ENCODE assay signal across 8 cellular contexts in genomic region chr7:112450807-112451661, GRCh38. TPM values are rescaled to one million over a fixed set of nuclear protein-coding genes. Genes with fewer than 3 reads are reported as not detected.
A peak's percentile ranks its signal among the peaks of the same experiment; 100 is the strongest.
DNase-seq lines count a peak whose midpoint lies in the region; ATAC-seq and TF ChIP-seq lines count a peak whose summit lies in the region.

No MANE protein-coding gene starts in this region.

- H3K27me3 Mint-ChIP-seq in dendritic cell treated with granulocyte-macrophage colony-stimulating factor and Interleukin-4, amounts not matched to agents 40 ng/mL and 50 ng/mL, for 4 days: no peaks in the 10 kb centered on the region

- peak overlapping the region; percentile 93 for H3K4me3 Mint-ChIP-seq in dendritic cell treated with granulocyte-macrophage colony-stimulating factor and Interleukin-4, amounts not matched to agents 40 ng/mL and 50 ng/mL, for 4 days

- no peak for TF ChIP-seq CTCF in C4-2B (conservative IDR thresholded peaks at IDR 0.05)

- intact Hi-C loops in dendritic cell treated with granulocyte-macrophage colony-stimulating factor and Interleukin-4, amounts not matched to agents 40 ng/mL and 50 ng/mL, for 4 days (cut with micrococcal nuclease): loop anchor here (2.0 to 10.0 kb wide), 4 partner anchors 58 to 664 kb away; partner anchors contain the start of genes DOCK4, SMIM30 and ZNF277

- H3K27ac ChIP-seq in C4-2B: peak overlapping the region; percentile 87

- DNase-seq in NCI-H748 (lab: John Stamatoyannopoulos, UW; ENCODE audit: unreplicated experiment) (peak; percentile 98), left lobe of liver (ENCODE audit: low spot score) (peak; percentile 97)
- DNase-seq in activated CD4-positive, alpha-beta T cell treated with anti-CD3 and anti-CD28 coated beads, Interleukin-2, amount 50 U/mL, for 4 hours: peak; percentile 76 to 80
- peak; percentile 88 for DNase-seq in stimulated activated CD4-positive, alpha-beta T cell treated with anti-CD3 and anti-CD28 coated beads, Interleukin-1b, Interleukin-23, amount 100 ng/mL, for 48 hours

- H3K4me1 Mint-ChIP-seq in dendritic cell treated with granulocyte-macrophage colony-stimulating factor and Interleukin-4, amounts not matched to agents 40 ng/mL and 50 ng/mL, for 4 days (ENCODE audit: low read depth): peaks cover 38% of the 10 kb centered on the region

- H3K36me3 Mint-ChIP-seq in dendritic cell treated with granulocyte-macrophage colony-stimulating factor and Interleukin-4, amounts not matched to agents 40 ng/mL and 50 ng/mL, for 4 days (ENCODE audit: low read depth): peaks cover 26% of the 10 kb centered on the region

- peak; percentile 77 for ATAC-seq in GM19438 (IDR thresholded peaks at IDR 0.05; ENCODE audit: low read depth, unreplicated experiment)
- peak; percentile 77 for ATAC-seq in HG03565 (IDR thresholded peaks at IDR 0.05; ENCODE audit: unreplicated experiment)
- ATAC-seq in left lobe of liver: peak; percentile 82

- H3K9me3 Mint-ChIP-seq in dendritic cell treated with granulocyte-macrophage colony-stimulating factor and Interleukin-4, amounts not matched to agents 40 ng/mL and 50 ng/mL, for 4 days: no peaks in the 10 kb centered on the region

- peak overlapping the region; percentile 99 for H3K27ac Mint-ChIP-seq in dendritic cell treated with granulocyte-macrophage colony-stimulating factor and Interleukin-4, amounts not matched to agents 40 ng/mL and 50 ng/mL, for 4 days

RNA-seq across cellular contexts. Expression of gene IFRD1, which starts 0.8 kb away (rescaled TPM):
- 27.6 TPM for total RNA-seq in left lobe of liver

RNA-seq across cellular contexts. Expression of gene LSMEM1, which starts 29.8 kb away (rescaled TPM):
- total RNA-seq in left lobe of liver: 3.9 TPM

Comparison
In these comparisons a context has a peak if more than half of its experiments do, and no peak if none do; other contexts are left out.
1. Peak in every context shown above with its lines: DNase-seq, ATAC-seq and H3K27ac ChIP-seq.